ENCODE assay signal across 10 cellular contexts in the genomic region with DNA sequence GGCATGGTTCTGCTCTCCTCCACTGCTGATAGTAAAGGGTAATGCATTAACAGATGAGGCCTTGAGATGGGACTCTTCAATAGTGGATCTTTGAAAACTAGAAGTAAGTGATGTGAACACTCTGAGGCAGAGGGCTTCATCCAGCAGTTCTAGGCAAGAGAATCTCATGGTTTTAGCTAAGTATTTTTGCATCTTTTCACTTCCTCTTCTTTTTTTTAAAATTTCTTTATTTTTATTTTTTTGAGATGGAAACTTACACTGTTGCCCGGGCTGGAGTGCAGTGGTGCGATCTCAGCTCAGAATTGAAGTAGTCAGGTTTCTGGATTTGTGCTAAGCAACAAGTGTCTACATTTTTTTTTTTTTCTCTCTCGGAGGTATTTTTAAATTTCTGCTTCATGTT.
DNase-seq lines count a peak whose midpoint lies in the region; ATAC-seq, FAIRE-seq and TF ChIP-seq lines count a peak whose summit lies in the region.
"Had no signal": no experiment of that assay in that cellular context is flagged by ENCODE, and none has a peak within 500 bp of the region (broad histone marks: within the 10 kb centered on the region; RNA-seq: fewer than 3 reads in every experiment).

No MANE protein-coding gene starts in this region.

- POLR2A ChIA-PET in MCF 10A (lab: Yijun Ruan, JAX): interaction anchor here (0.6 to 1.0 kb wide), 2 partner anchors 8 to 147 kb away, joined by 3 to 4 read pairs; no protein-coding TSS in a partner anchor

- H3K36me3 Mint-ChIP-seq in stimulated activated naive B cell treated with anti-CD40 and anti-IgM and Interleukin-4, amounts not matched to agents 10 μg/mL and 1 μg/mL and 100 μg/mL, for 72 hours: no peaks in the 10 kb centered on the region
- H3K36me3 Mint-ChIP-seq in MCF 10A (ENCODE audit: insufficient read depth, unreplicated experiment): peaks cover 6% of the 10 kb centered on the region

- no TSS peak for BruUV-seq in MCF 10A (replicated peaks; lab: Mats Ljungman, UMichigan)

- H3K27me3 Mint-ChIP-seq in stimulated activated naive B cell treated with anti-CD40 and anti-IgM and Interleukin-4, amounts not matched to agents 10 μg/mL and 1 μg/mL and 100 μg/mL, for 72 hours: no peaks in the 10 kb centered on the region
- H3K27me3 Mint-ChIP-seq in MCF 10A (ENCODE audit: insufficient read depth, unreplicated experiment): peaks cover 25% of the 10 kb centered on the region

- CTCF ChIA-PET in MCF 10A (lab: Yijun Ruan, JAX): interaction anchor here (0.6 to 1.0 kb wide), 4 partner anchors 35 to 1763 kb away, joined by 3 read pairs; no protein-coding TSS in a partner anchor

- ATAC-seq in HG02642 (IDR thresholded peaks at IDR 0.05; ENCODE audit: poor library complexity, unreplicated experiment): peak; percentile 83
- peak; percentile 79 for ATAC-seq in HG03354 (IDR thresholded peaks at IDR 0.05; ENCODE audit: poor library complexity, severe bottlenecking, unreplicated experiment)
- peak; percentile 83 to 86 for ATAC-seq in stimulated activated naive B cell treated with anti-CD40 and anti-IgM and Interleukin-4, amounts not matched to agents 10 μg/mL and 1 μg/mL and 100 μg/mL, for 72 hours (replicated peaks)
- ATAC-seq: activated CD4-positive, alpha-beta T cell treated with anti-CD3 and anti-CD28 coated beads for 36 hours had no signal

- H3K4me1 Mint-ChIP-seq in stimulated activated naive B cell treated with anti-CD40 and anti-IgM and Interleukin-4, amounts not matched to agents 10 μg/mL and 1 μg/mL and 100 μg/mL, for 72 hours: peaks cover 10 to 13% of the 10 kb centered on the region in 2 donors
- no peaks in the 10 kb centered on the region for H3K4me1 Mint-ChIP-seq in MCF 10A (ENCODE audit: insufficient read depth, unreplicated experiment)
- H3K4me1 Mint-ChIP-seq: activated CD4-positive, alpha-beta T cell treated with anti-CD3 and anti-CD28 coated beads for 36 hours had no signal

- H3K27ac Mint-ChIP-seq in stimulated activated naive B cell treated with anti-CD40 and anti-IgM and Interleukin-4, amounts not matched to agents 10 μg/mL and 1 μg/mL and 100 μg/mL, for 72 hours: peak overlapping the region; percentile 10
- no peak overlapping the region for H3K27ac Mint-ChIP-seq in MCF 10A (ENCODE audit: low read depth, unreplicated experiment)
- H3K27ac Mint-ChIP-seq: activated CD4-positive, alpha-beta T cell treated with anti-CD3 and anti-CD28 coated beads for 36 hours had no signal

- peaks cover 0 to 1% of the 10 kb centered on the region in 2 donors for H3K9me3 Mint-ChIP-seq in stimulated activated naive B cell treated with anti-CD40 and anti-IgM and Interleukin-4, amounts not matched to agents 10 μg/mL and 1 μg/mL and 100 μg/mL, for 72 hours
- H3K9me3 Mint-ChIP-seq in MCF 10A (ENCODE audit: unreplicated experiment): peaks cover 7% of the 10 kb centered on the region

- TF ChIP-seq CTCF in MCF 10A (IDR thresholded peaks at IDR 0.05; ENCODE audit: unreplicated experiment): no peak

- intact Hi-C loops in MCF 10A (cut with micrococcal nuclease): no loop called here

- H3K4me3 Mint-ChIP-seq in stimulated activated naive B cell treated with anti-CD40 and anti-IgM and Interleukin-4, amounts not matched to agents 10 μg/mL and 1 μg/mL and 100 μg/mL, for 72 hours: peak overlapping the region; percentile 37 to 52
- H3K4me3 Mint-ChIP-seq in MCF 10A (ENCODE audit: unreplicated experiment): no peak overlapping the region
- H3K4me3 Mint-ChIP-seq: activated CD4-positive, alpha-beta T cell treated with anti-CD3 and anti-CD28 coated beads for 36 hours had no signal

- FAIRE-seq in GM19239 (lab: Jason Lieb, UNC): peak; percentile 35

- DNase-seq in GM19239 (ENCODE audit: insufficient read length, low spot score): no peak
- DNase-seq in stimulated activated naive B cell treated with anti-CD40 and anti-IgM and Interleukin-4, amounts not matched to agents 10 μg/mL and 1 μg/mL and 100 μg/mL, for 72 hours: peak; percentile 11
- DNase-seq in MCF 10A (ENCODE audit: unreplicated experiment): no peak
- DNase-seq in NCI-H82 treated with DMSO at 0.1 percent for 48 hours (lab: John Stamatoyannopoulos, UW; ENCODE audit: unreplicated experiment): no peak
- DNase-seq in NCI-H2196 (lab: John Stamatoyannopoulos, UW; ENCODE audit: unreplicated experiment): no peak
- DNase-seq: activated CD4-positive, alpha-beta T cell treated with anti-CD3 and anti-CD28 coated beads for 36 hours; MM.1S; PC-9 had no signal
